In the genomic region with DNA sequence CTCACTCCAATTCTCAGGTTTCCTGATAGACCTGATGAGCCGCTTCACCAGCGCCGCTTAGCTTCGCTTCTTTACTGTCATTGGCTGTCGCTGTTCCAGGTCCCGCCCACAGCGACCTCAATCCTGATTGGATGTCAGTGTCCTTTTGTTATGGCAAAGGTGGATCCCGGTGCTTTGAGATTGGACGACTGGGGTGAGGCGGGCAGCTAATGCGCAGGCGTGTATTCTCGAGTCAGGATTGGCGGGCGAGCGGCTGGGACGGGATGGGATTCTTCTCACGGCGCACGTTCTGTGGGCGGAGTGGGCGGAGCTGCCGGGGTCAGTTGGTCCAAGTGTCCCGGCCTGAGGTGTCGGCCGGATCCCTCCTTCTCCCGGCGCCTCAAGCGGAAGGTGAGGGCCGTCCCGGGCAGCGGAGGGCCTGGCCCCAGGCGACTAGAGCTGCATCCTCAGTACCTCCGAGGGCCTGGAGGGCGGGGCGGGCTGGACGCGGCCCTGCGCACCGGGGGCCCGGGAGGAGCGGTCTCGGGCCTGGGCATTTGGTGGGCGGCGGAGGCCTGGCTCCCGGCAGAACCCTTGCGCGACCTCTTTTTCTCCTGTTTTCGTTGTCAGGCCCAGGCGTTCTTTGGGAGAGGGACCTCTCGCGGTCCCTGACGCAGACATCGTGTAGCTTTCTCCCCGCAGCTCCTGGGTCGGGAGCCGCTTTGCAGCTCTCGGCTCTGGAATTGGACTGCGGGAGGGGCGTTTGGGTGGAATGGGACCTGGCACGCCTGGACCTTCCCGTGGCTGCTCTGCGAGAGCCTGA, we compare ENCODE assay signal across 8 cellular contexts. TPM values are rescaled to one million over a fixed set of nuclear protein-coding genes. Genes with fewer than 3 reads are reported as not detected.
DNase-seq lines count a peak whose midpoint lies in the region; ATAC-seq, FAIRE-seq and TF ChIP-seq lines count a peak whose summit lies in the region.

A gene (plus strand): TSS at position 319 of the 802 bp plus-strand sequence. CDS start 5,525 bp downstream, outside the sequence.

- peak; percentile 95 for ATAC-seq in HG02852 (IDR thresholded peaks at IDR 0.05; ENCODE audit: unreplicated experiment)
- peak; percentile 97 for ATAC-seq in T-helper 17 cell

- H3K36me3 ChIP-seq in left ventricle myocardium inferior: no peaks in the 10 kb centered on the region

- H3K36me3 Mint-ChIP-seq in T-helper 17 cell (ENCODE audit: low read depth): no peaks in the 10 kb centered on the region
- H3K36me3 Mint-ChIP-seq in progenitor cell of endocrine pancreas (ENCODE audit: insufficient read depth): peaks cover 4% of the 10 kb centered on the region

- H3K4me3 Mint-ChIP-seq in T-helper 17 cell: no peak within 1 kb of the TSS
- no peak within 1 kb of the TSS for H3K4me3 Mint-ChIP-seq in progenitor cell of endocrine pancreas (ENCODE audit: low read depth)

- H3K27me3 Mint-ChIP-seq in T-helper 17 cell (no peaks in the 10 kb centered on the region), progenitor cell of endocrine pancreas (no peaks in the 10 kb centered on the region)

- H3K9me3 ChIP-seq in T-helper 17 cell (ENCODE audit: control insufficient read depth, low read length, poor library complexity, severe bottlenecking): no peaks in the 10 kb centered on the region
- no peaks in the 10 kb centered on the region for H3K9me3 ChIP-seq in left ventricle myocardium inferior (replicated peaks)

- peak; percentile 67; the same call in 1 of the 2 replicates for TF ChIP-seq POLR2A in GM12892 (IDR thresholded peaks at IDR 0.05; ENCODE audit: low read depth, low read length)

- TF ChIP-seq CTCF in left ventricle myocardium inferior (IDR thresholded peaks at IDR 0.05; ENCODE audit: borderline replicate concordance) (no peak), progenitor cell of endocrine pancreas (IDR thresholded peaks at IDR 0.05; ENCODE audit: unreplicated experiment) (no peak)

- H3K9me3 Mint-ChIP-seq in progenitor cell of endocrine pancreas (ENCODE audit: low read depth): no peaks in the 10 kb centered on the region

- peaks cover 25% of the 10 kb centered on the region for H3K4me1 Mint-ChIP-seq in T-helper 17 cell
- peaks cover 34% of the 10 kb centered on the region for H3K4me1 Mint-ChIP-seq in progenitor cell of endocrine pancreas (ENCODE audit: low read depth)

- FAIRE-seq in GM12892 (lab: Jason Lieb, UNC): peak; percentile 99

- H3K27ac ChIP-seq in left ventricle myocardium inferior (replicated peaks): peak within 1 kb of the TSS; percentile 96

- H3K27ac Mint-ChIP-seq in T-helper 17 cell (no peak within 1 kb of the TSS), progenitor cell of endocrine pancreas (peak within 1 kb of the TSS; percentile 99)

- DNase-seq in GM12892 (ENCODE audit: insufficient read length) (peak; percentile 81), NCI-H146 (lab: John Stamatoyannopoulos, UW) (peak; percentile 98), T-helper 17 cell (peak; percentile 88 to 94 (median 92)), amygdala (lab: John Stamatoyannopoulos, UW) (peak; percentile 90 to 100 (median 99)), left ventricle myocardium inferior (peak; percentile 99), progenitor cell of endocrine pancreas (ENCODE audit: low spot score, unreplicated experiment) (peak; percentile 97), ureter (ENCODE audit: low spot score) (peak; percentile 100)

- H3K4me1 ChIP-seq in left ventricle myocardium inferior: peaks cover 59% of the 10 kb centered on the region

- intact Hi-C loops in left ventricle myocardium inferior (cut with micrococcal nuclease): no loop called here

- peak within 1 kb of the TSS; percentile 95 for H3K4me3 ChIP-seq in left ventricle myocardium inferior

- no peaks in the 10 kb centered on the region for H3K27me3 ChIP-seq in left ventricle myocardium inferior (ENCODE audit: low read depth)

RNA-seq across cellular contexts. Expression of the gene that starts here (rescaled TPM):
- 60.1 TPM for polyA plus RNA-seq in GM12892 (2012; ENCODE audit: missing spikeins)
- total RNA-seq in T-helper 17 cell: 1 to 10 TPM; 8.7 to 9.7 TPM
- total RNA-seq in left ventricle myocardium inferior: 84.5 TPM
- 95.6 and 97.2 TPM in 2 replicates for total RNA-seq in progenitor cell of endocrine pancreas
- 49.2 TPM for total RNA-seq in ureter

Comparison
In these comparisons a context has a peak if more than half of its experiments do, and no peak if none do; other contexts are left out.
1. Peak in every context shown above with its lines: DNase-seq, ATAC-seq, H3K4me3 ChIP-seq and H3K27ac ChIP-seq.